8 cellular contexts compared by ENCODE assay signal in genomic region chr7:117119192-117119924, GRCh38.
DNase-seq lines count a peak whose midpoint lies in the region; ATAC-seq and TF ChIP-seq lines count a peak whose summit lies in the region.

No MANE protein-coding gene starts in this region.

- no peaks in the 10 kb centered on the region for H3K27me3 ChIP-seq in neural progenitor cell

- DNase-seq in Daoy (ENCODE audit: low read depth) = peak; percentile 88
- peak; percentile 65 for DNase-seq in HS-27A (ENCODE audit: low read depth)
- peak; percentile 84 for DNase-seq in OCI-M1 (lab: John Stamatoyannopoulos, UW)
- peak; percentile 73 for DNase-seq in activated T-cell treated with anti-CD3 and anti-CD28 coated beads, Interleukin-2, amount 50 U/mL, for 1 hour
- peak; percentile 85 for DNase-seq in fibroblast of pulmonary artery (ENCODE audit: low read depth)
- DNase-seq in neural progenitor cell (ENCODE audit: low spot score) = peak; percentile 91
- peak in 42 of 49 donors; percentile 2 to 78 (median 50) for DNase-seq in substantia nigra (lab: John Stamatoyannopoulos, UW)

- no peak overlapping the region for H3K4me3 Mint-ChIP-seq in neural progenitor cell
- no peak overlapping the region for H3K4me3 Mint-ChIP-seq in stimulated activated memory B cell treated with anti-CD40 and anti-IgM and Interleukin-4, amounts not matched to agents 10 μg/mL and 1 μg/mL and 100 μg/mL, for 72 hours

- TF ChIP-seq CTCF in fibroblast of pulmonary artery (IDR thresholded peaks at IDR 0.05; ENCODE audit: low read length, missing control alignments) = peak; percentile 91
- peak; percentile 98 for TF ChIP-seq CTCF in neural progenitor cell (IDR thresholded peaks at IDR 0.05)

- no peaks in the 10 kb centered on the region for H3K79me2 ChIP-seq in neural progenitor cell (ENCODE audit: low read depth)

- H3K4me3 ChIP-seq in fibroblast of pulmonary artery (replicated peaks; ENCODE audit: low read depth, low read length) (no peak overlapping the region), neural progenitor cell (peak overlapping the region; percentile 6)

- H3F3A ChIP-seq in neural progenitor cell (ENCODE audit: low read depth) = no peaks in the 10 kb centered on the region

- no peaks in the 10 kb centered on the region for H3K9me3 Mint-ChIP-seq in neural progenitor cell
- no peaks in the 10 kb centered on the region for H3K9me3 Mint-ChIP-seq in stimulated activated memory B cell treated with anti-CD40 and anti-IgM and Interleukin-4, amounts not matched to agents 10 μg/mL and 1 μg/mL and 100 μg/mL, for 72 hours

- H3K27me3 Mint-ChIP-seq in neural progenitor cell (ENCODE audit: insufficient read depth, low read depth) = peaks cover 2% of the 10 kb centered on the region
- H3K27me3 Mint-ChIP-seq in stimulated activated memory B cell treated with anti-CD40 and anti-IgM and Interleukin-4, amounts not matched to agents 10 μg/mL and 1 μg/mL and 100 μg/mL, for 72 hours = no peaks in the 10 kb centered on the region

- peaks cover 10% of the 10 kb centered on the region for H3K4me1 Mint-ChIP-seq in neural progenitor cell
- peaks cover 15% of the 10 kb centered on the region for H3K4me1 Mint-ChIP-seq in stimulated activated memory B cell treated with anti-CD40 and anti-IgM and Interleukin-4, amounts not matched to agents 10 μg/mL and 1 μg/mL and 100 μg/mL, for 72 hours

- H3K36me3 Mint-ChIP-seq in neural progenitor cell = peaks cover 5% of the 10 kb centered on the region
- H3K36me3 Mint-ChIP-seq in stimulated activated memory B cell treated with anti-CD40 and anti-IgM and Interleukin-4, amounts not matched to agents 10 μg/mL and 1 μg/mL and 100 μg/mL, for 72 hours = peaks cover 30% of the 10 kb centered on the region

- H3K36me3 ChIP-seq in neural progenitor cell = no peaks in the 10 kb centered on the region

- ATAC-seq in stimulated activated memory B cell treated with anti-CD40 and anti-IgM and Interleukin-4, amounts not matched to agents 10 μg/mL and 1 μg/mL and 100 μg/mL, for 72 hours = no peak

- H3K4me1 ChIP-seq in neural progenitor cell = peaks cover 12% of the 10 kb centered on the region

- H2AFZ ChIP-seq in neural progenitor cell (replicated peaks) = no peak overlapping the region

- H3K27ac ChIP-seq in neural progenitor cell (no peak overlapping the region), substantia nigra (ENCODE audit: low read depth, low read length, poor library complexity, severe bottlenecking) (no peak overlapping the region)

- H3K9ac ChIP-seq in neural progenitor cell = no peak overlapping the region

- no peak overlapping the region for H3K27ac Mint-ChIP-seq in neural progenitor cell
- H3K27ac Mint-ChIP-seq in stimulated activated memory B cell treated with anti-CD40 and anti-IgM and Interleukin-4, amounts not matched to agents 10 μg/mL and 1 μg/mL and 100 μg/mL, for 72 hours = no peak overlapping the region

- no peaks in the 10 kb centered on the region for H4K20me1 ChIP-seq in neural progenitor cell (ENCODE audit: low read depth)

- H3K4me2 ChIP-seq in neural progenitor cell = peak overlapping the region; percentile 63

- no peaks in the 10 kb centered on the region for H3K9me3 ChIP-seq in neural progenitor cell (ENCODE audit: low read depth)
